Comparison of ENCODE assay signal across 28 cellular contexts in the genomic region with DNA sequence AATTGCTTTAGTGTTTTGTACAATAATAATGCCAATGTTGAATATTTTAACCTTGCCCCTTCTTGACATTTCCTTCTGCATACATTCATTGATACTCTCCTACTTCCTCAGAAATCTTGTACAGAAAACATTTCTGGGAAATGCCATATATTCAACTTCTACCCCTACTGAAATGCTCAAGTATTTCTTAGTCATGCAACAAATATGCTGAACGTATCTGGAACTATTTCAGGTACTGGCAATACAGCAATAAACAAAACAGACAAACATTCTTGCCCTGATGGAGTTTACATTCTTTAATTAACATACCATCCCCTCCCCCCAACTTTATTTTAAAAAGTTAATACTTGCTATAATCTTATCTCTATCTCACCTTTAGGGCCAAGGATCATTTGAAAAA.
A peak's percentile ranks its signal among the peaks of the same experiment; 100 is the strongest.
DNase-seq lines count a peak whose midpoint lies in the region; ATAC-seq and TF ChIP-seq lines count a peak whose summit lies in the region.
"Had no signal": no experiment of that assay in that cellular context is flagged by ENCODE, and none has a peak within 500 bp of the region (broad histone marks: within the 10 kb centered on the region; RNA-seq: fewer than 3 reads in every experiment).

No MANE protein-coding gene starts in this region.

- H3K27ac Mint-ChIP-seq in activated T-helper 2 cell treated with anti-CD3 and anti-CD28 coated beads, Interferon-gamma antibody, Interleukin-2, Interleukin-4, amounts not matched to agents 10 μg/mL and 5 μg/mL and 100 μg/mL, durations not matched to agents 14 hours and 24 hours and 36 hours, result no peak overlapping the region
- H3K27ac Mint-ChIP-seq: activated CD4-positive, alpha-beta T cell treated with anti-CD3 and anti-CD28 coated beads, Interleukin-2, amount 10 ng/mL, durations not matched to agents 7 days and 5 days; activated CD8-positive, alpha-beta memory T cell treated with anti-CD3 and anti-CD28 coated beads, Interleukin-2, amount 10 ng/mL, durations not matched to agents 7 days and 5 days; neural progenitor cell had no signal

- H3K27me3 Mint-ChIP-seq in activated T-helper 2 cell treated with anti-CD3 and anti-CD28 coated beads, Interferon-gamma antibody, Interleukin-2, Interleukin-4, amounts not matched to agents 10 μg/mL and 5 μg/mL and 100 μg/mL, durations not matched to agents 14 hours and 24 hours and 36 hours (ENCODE audit: low read depth), result no peaks in the 10 kb centered on the region
- H3K27me3 Mint-ChIP-seq: activated CD4-positive, alpha-beta T cell treated with anti-CD3 and anti-CD28 coated beads, Interleukin-2, amount 10 ng/mL, durations not matched to agents 7 days and 5 days; activated CD8-positive, alpha-beta memory T cell treated with anti-CD3 and anti-CD28 coated beads, Interleukin-2, amount 10 ng/mL, durations not matched to agents 7 days and 5 days; activated naive CD8-positive, alpha-beta T cell treated with anti-CD3 and anti-CD28 coated beads, Interleukin-2, amount 10 ng/mL, durations not matched to agents 7 days and 5 days; stimulated activated naive CD8-positive, alpha-beta T cell treated with anti-CD3 and anti-CD28 coated beads, Interleukin-15, amount 100 ng/mL, for 72 hours had no signal

- H3K9me3 ChIP-seq in ovary, result no peaks in the 10 kb centered on the region
- H3K9me3 ChIP-seq: body of pancreas, tibial artery had no signal

- peak; percentile 10 for DNase-seq in ACHN
- peak; percentile 38 for DNase-seq in HT1080 (ENCODE audit: low read depth)
- peak; percentile 33 for DNase-seq in amniotic epithelial cell (ENCODE audit: low read depth)
- DNase-seq in fibroblast of pulmonary artery (ENCODE audit: low read depth), result peak; percentile 57
- DNase-seq in activated T-cell treated with anti-CD3 and anti-CD28 coated beads, Interleukin-2, amount 50 U/mL, for 48 hours, result no peak
- no peak for DNase-seq in activated T-helper 2 cell treated with anti-CD3 and anti-CD28 coated beads, Interferon-gamma antibody, Interleukin-2, Interleukin-4, amounts not matched to agents 10 μg/mL and 5 μg/mL and 100 μg/mL, durations not matched to agents 14 hours and 24 hours and 36 hours (ENCODE audit: low spot score)
- no peak for DNase-seq in ovary
- DNase-seq: 8988T; activated CD4-positive, alpha-beta T cell treated with anti-CD3 and anti-CD28 coated beads, Interleukin-2, amount 10 ng/mL, durations not matched to agents 7 days and 5 days; activated CD8-positive, alpha-beta memory T cell treated with anti-CD3 and anti-CD28 coated beads, Interleukin-2, amount 10 ng/mL, durations not matched to agents 7 days and 5 days; activated naive CD8-positive, alpha-beta T cell treated with anti-CD3 and anti-CD28 coated beads, Interleukin-2, amount 10 ng/mL, durations not matched to agents 7 days and 5 days; body of pancreas; DMS79; glutamatergic neuron; kidney glomerular epithelial cell; NCI-H1105; NCI-H2029; NCI-H2227 treated with DMSO at 0.1 percent for 48 hours; NCI-H774; posterior cingulate gyrus; stimulated activated naive CD8-positive, alpha-beta T cell treated with anti-CD3 and anti-CD28 coated beads, Interleukin-15, amount 100 ng/mL, for 72 hours; T-helper 9 cell; tibial artery; WERI-Rb-1 had no signal

- no peak overlapping the region for H3K4me3 Mint-ChIP-seq in activated T-helper 2 cell treated with anti-CD3 and anti-CD28 coated beads, Interferon-gamma antibody, Interleukin-2, Interleukin-4, amounts not matched to agents 10 μg/mL and 5 μg/mL and 100 μg/mL, durations not matched to agents 14 hours and 24 hours and 36 hours (ENCODE audit: low read depth)
- H3K4me3 Mint-ChIP-seq: activated CD4-positive, alpha-beta T cell treated with anti-CD3 and anti-CD28 coated beads, Interleukin-2, amount 10 ng/mL, durations not matched to agents 7 days and 5 days; activated CD8-positive, alpha-beta memory T cell treated with anti-CD3 and anti-CD28 coated beads, Interleukin-2, amount 10 ng/mL, durations not matched to agents 7 days and 5 days; activated naive CD8-positive, alpha-beta T cell treated with anti-CD3 and anti-CD28 coated beads, Interleukin-2, amount 10 ng/mL, durations not matched to agents 7 days and 5 days; neural progenitor cell; stimulated activated naive CD8-positive, alpha-beta T cell treated with anti-CD3 and anti-CD28 coated beads, Interleukin-15, amount 100 ng/mL, for 72 hours had no signal

- H3K4me3 ChIP-seq in fibroblast of pulmonary artery (replicated peaks; ENCODE audit: low read depth, low read length) (no peak overlapping the region), ovary (no peak overlapping the region)
- H3K4me3 ChIP-seq: body of pancreas, lung, neural progenitor cell, tibial artery had no signal

- H3K4me1 ChIP-seq in ovary (ENCODE audit: insufficient read depth), result no peaks in the 10 kb centered on the region
- H3K4me1 ChIP-seq: body of pancreas, neural progenitor cell had no signal

- intact Hi-C loops in activated T-helper 2 cell treated with anti-CD3 and anti-CD28 coated beads, Interferon-gamma antibody, Interleukin-2, Interleukin-4, amounts not matched to agents 10 μg/mL and 5 μg/mL and 100 μg/mL, durations not matched to agents 14 hours and 24 hours and 36 hours (cut with micrococcal nuclease), result no loop called here
- intact Hi-C loops in ovary (cut with DNase I), result no loop called here

- 28 to 46% (median 32%) methylated on average over 1 of the region's 1 CpG for WGBS in ovary, 3 donors

- TF ChIP-seq CTCF in fibroblast of pulmonary artery (IDR thresholded peaks at IDR 0.05; ENCODE audit: low read length, missing control alignments) (no peak), ovary (IDR thresholded peaks at IDR 0.05) (no peak)

- in situ Hi-C loops in ACHN (cut with HindIII; ENCODE audit: low pct_ligation_motif_present, low pct_unique_long_range_greater_than_20kb, low sequenced_read_pairs), result no loop called here

- no peak overlapping the region for H3K27ac ChIP-seq in ovary
- H3K27ac ChIP-seq: body of pancreas, neural progenitor cell, tibial artery, WERI-Rb-1 had no signal

- H3K9me3 Mint-ChIP-seq in activated T-helper 2 cell treated with anti-CD3 and anti-CD28 coated beads, Interferon-gamma antibody, Interleukin-2, Interleukin-4, amounts not matched to agents 10 μg/mL and 5 μg/mL and 100 μg/mL, durations not matched to agents 14 hours and 24 hours and 36 hours, result no peaks in the 10 kb centered on the region
- H3K9me3 Mint-ChIP-seq: activated CD4-positive, alpha-beta T cell treated with anti-CD3 and anti-CD28 coated beads, Interleukin-2, amount 10 ng/mL, durations not matched to agents 7 days and 5 days; activated naive CD8-positive, alpha-beta T cell treated with anti-CD3 and anti-CD28 coated beads, Interleukin-2, amount 10 ng/mL, durations not matched to agents 7 days and 5 days; neural progenitor cell; stimulated activated naive CD8-positive, alpha-beta T cell treated with anti-CD3 and anti-CD28 coated beads, Interleukin-15, amount 100 ng/mL, for 72 hours had no signal

- H3K4me1 Mint-ChIP-seq in activated T-helper 2 cell treated with anti-CD3 and anti-CD28 coated beads, Interferon-gamma antibody, Interleukin-2, Interleukin-4, amounts not matched to agents 10 μg/mL and 5 μg/mL and 100 μg/mL, durations not matched to agents 14 hours and 24 hours and 36 hours (ENCODE audit: low read depth), result peaks cover 13% of the 10 kb centered on the region
- H3K4me1 Mint-ChIP-seq: neural progenitor cell had no signal

- H3K36me3 Mint-ChIP-seq in activated T-helper 2 cell treated with anti-CD3 and anti-CD28 coated beads, Interferon-gamma antibody, Interleukin-2, Interleukin-4, amounts not matched to agents 10 μg/mL and 5 μg/mL and 100 μg/mL, durations not matched to agents 14 hours and 24 hours and 36 hours (ENCODE audit: low read depth), result peaks cover 28% of the 10 kb centered on the region

- ATAC-seq in HG02642 (IDR thresholded peaks at IDR 0.05; ENCODE audit: poor library complexity, unreplicated experiment), result no peak
- ATAC-seq: activated CD8-positive, alpha-beta memory T cell treated with anti-CD3 and anti-CD28 coated beads, Interleukin-2, amount 10 ng/mL, durations not matched to agents 7 days and 5 days; body of pancreas; sciatic nerve; stimulated activated naive CD8-positive, alpha-beta T cell treated with anti-CD3 and anti-CD28 coated beads, Interleukin-15, amount 100 ng/mL, for 72 hours had no signal

- H3K27me3 ChIP-seq in ovary, result no peaks in the 10 kb centered on the region
- H3K27me3 ChIP-seq: body of pancreas, neural progenitor cell, tibial artery had no signal

- no peak for TF ChIP-seq POLR2A in ovary (IDR thresholded peaks at IDR 0.05)

- no peaks in the 10 kb centered on the region for H3K36me3 ChIP-seq in ovary
- H3K36me3 ChIP-seq: neural progenitor cell had no signal

- TF ChIP-seq EP300 in ovary (IDR thresholded peaks at IDR 0.05), result no peak

Comparison
In these comparisons a context has a peak if more than half of its experiments do, and no peak if none do; other contexts are left out.
1. DNase-seq: peak in ACHN (single experiment), HT1080 (single experiment), amniotic epithelial cell (single experiment) and fibroblast of pulmonary artery (single experiment); none in activated T-cell treated with anti-CD3 and anti-CD28 coated beads, Interleukin-2, amount 50 U/mL, for 48 hours (0 of 2), activated T-helper 2 cell treated with anti-CD3 and anti-CD28 coated beads, Interferon-gamma antibody, Interleukin-2, Interleukin-4, amounts not matched to agents 10 μg/mL and 5 μg/mL and 100 μg/mL, durations not matched to agents 14 hours and 24 hours and 36 hours (single experiment) and ovary (0 of 5).